In the genomic region with DNA sequence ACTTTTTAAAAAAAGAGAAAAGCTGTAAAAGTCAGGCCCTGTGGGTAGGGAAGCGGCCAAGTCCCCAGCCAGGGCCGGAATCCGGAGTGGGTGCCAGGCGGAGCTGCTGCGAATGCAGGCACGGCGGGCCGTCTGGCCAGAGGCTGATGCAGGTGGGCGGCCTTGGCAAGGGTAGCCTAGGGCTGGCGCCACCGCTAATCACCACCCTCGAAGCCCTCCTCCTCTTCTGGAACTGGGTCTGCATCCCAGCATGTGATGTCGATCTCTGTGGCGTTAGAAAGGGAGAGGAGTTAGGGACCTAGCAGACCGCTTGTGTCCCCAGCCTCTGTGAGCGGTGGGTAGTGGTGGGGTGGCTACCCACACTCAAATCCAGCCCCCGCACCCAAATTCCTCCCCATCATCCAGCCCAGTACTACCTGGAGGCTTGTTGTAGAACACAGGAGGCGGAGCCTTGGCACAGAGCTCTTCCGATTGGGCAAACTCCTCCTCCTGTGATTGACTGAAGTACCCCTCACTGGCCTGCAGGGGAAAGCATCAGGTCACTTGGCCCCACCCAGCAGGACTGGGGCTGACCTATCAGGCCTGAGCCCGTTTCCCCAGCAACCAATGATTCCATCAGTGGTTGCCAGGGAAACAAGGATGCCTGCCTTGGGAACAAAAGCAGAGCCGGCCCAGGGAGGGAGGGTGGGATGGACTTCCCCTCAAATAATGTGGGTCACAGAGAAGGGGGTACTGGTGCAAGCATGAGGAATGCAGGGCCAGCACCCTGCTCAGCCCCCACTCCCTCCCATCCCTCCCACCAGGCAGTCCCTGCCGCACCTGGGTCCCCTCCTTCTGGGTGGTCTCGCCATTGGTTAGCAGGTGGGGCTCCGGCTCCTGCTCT, we compare ENCODE assay signal across 8 cellular contexts. TPM values are rescaled to one million over a fixed set of nuclear protein-coding genes. Genes with fewer than 3 reads are reported as not detected.
DNase-seq lines count a peak whose midpoint lies in the region; ATAC-seq, FAIRE-seq and TF ChIP-seq lines count a peak whose summit lies in the region.

No MANE protein-coding gene starts in this region.

- ATAC-seq in GM21723 (IDR thresholded peaks at IDR 0.05; ENCODE audit: unreplicated experiment), result peak; percentile 36
- peak; percentile 8 for ATAC-seq in activated naive CD8-positive, alpha-beta T cell treated with anti-CD3 and anti-CD28 coated beads, Interleukin-2, amount 10 ng/mL, durations not matched to agents 7 days and 5 days (ENCODE audit: low read depth)
- ATAC-seq in GM19397 (IDR thresholded peaks at IDR 0.05; ENCODE audit: unreplicated experiment), result no peak

- TF ChIP-seq RAD21 in Ishikawa (IDR thresholded peaks at IDR 0.05; ENCODE audit: low read depth), result no peak

- peaks cover 9% of the 10 kb centered on the region for H3K36me3 Mint-ChIP-seq in activated naive CD8-positive, alpha-beta T cell treated with anti-CD3 and anti-CD28 coated beads, Interleukin-2, amount 10 ng/mL, durations not matched to agents 7 days and 5 days

- H3K4me3 ChIP-seq in NT2/D1 (ENCODE audit: insufficient read length, low read depth), result no peak overlapping the region
- H3K4me3 ChIP-seq in parathyroid adenoma (ENCODE audit: low read depth, low read length), result no peak overlapping the region

- FAIRE-seq in G401.6 (lab: Jason Lieb, UNC), result peak; percentile 98

- H3K9me3 Mint-ChIP-seq in activated naive CD8-positive, alpha-beta T cell treated with anti-CD3 and anti-CD28 coated beads, Interleukin-2, amount 10 ng/mL, durations not matched to agents 7 days and 5 days, result no peaks in the 10 kb centered on the region

- peaks cover 59% of the 10 kb centered on the region for H3K36me3 ChIP-seq in NT2/D1 (ENCODE audit: insufficient read depth, insufficient read length, low read length)
- H3K36me3 ChIP-seq in parathyroid adenoma (ENCODE audit: control insufficient read depth, insufficient read depth, low read length), result no peaks in the 10 kb centered on the region

- H3K27ac Mint-ChIP-seq in activated naive CD8-positive, alpha-beta T cell treated with anti-CD3 and anti-CD28 coated beads, Interleukin-2, amount 10 ng/mL, durations not matched to agents 7 days and 5 days, result peak overlapping the region; percentile 34

- peak overlapping the region; percentile 15 for H3K27ac ChIP-seq in parathyroid adenoma

- peaks cover 9% of the 10 kb centered on the region for H3K27me3 ChIP-seq in NT2/D1 (ENCODE audit: insufficient read depth, insufficient read length)
- H3K27me3 ChIP-seq in parathyroid adenoma (ENCODE audit: control insufficient read depth, insufficient read depth, low read length), result peaks cover 4% of the 10 kb centered on the region

- H3K4me1 Mint-ChIP-seq in activated naive CD8-positive, alpha-beta T cell treated with anti-CD3 and anti-CD28 coated beads, Interleukin-2, amount 10 ng/mL, durations not matched to agents 7 days and 5 days, result peaks cover 23% of the 10 kb centered on the region

- no peaks in the 10 kb centered on the region for H3K79me2 ChIP-seq in parathyroid adenoma

- no peak overlapping the region for H2AFZ ChIP-seq in parathyroid adenoma

- no peak for TF ChIP-seq EP300 in Ishikawa (IDR thresholded peaks at IDR 0.05; ENCODE audit: borderline replicate concordance)

- H3K4me3 Mint-ChIP-seq in activated naive CD8-positive, alpha-beta T cell treated with anti-CD3 and anti-CD28 coated beads, Interleukin-2, amount 10 ng/mL, durations not matched to agents 7 days and 5 days, result peak overlapping the region; percentile 10

- peaks cover 3% of the 10 kb centered on the region for H3K4me1 ChIP-seq in NT2/D1 (ENCODE audit: insufficient read depth, insufficient read length)
- peaks cover 8% of the 10 kb centered on the region for H3K4me1 ChIP-seq in parathyroid adenoma

- peak; percentile 96 for DNase-seq in NT2/D1 (ENCODE audit: low read depth, low spot score)
- DNase-seq in activated naive CD8-positive, alpha-beta T cell treated with anti-CD3 and anti-CD28 coated beads, Interleukin-2, amount 10 ng/mL, durations not matched to agents 7 days and 5 days, result no peak
- peak in 41 of 42 donors; percentile 46 to 91 (median 80) for DNase-seq in head of caudate nucleus

- TF ChIP-seq CTCF in parathyroid adenoma (IDR thresholded peaks at IDR 0.05), result peak; percentile 79

- no peak overlapping the region for H3K4me2 ChIP-seq in parathyroid adenoma (ENCODE audit: low read length)

- intact Hi-C loops in head of caudate nucleus (cut with DNase I), result loop anchor here (5.0 kb wide), 1 partner anchor 40 kb away; the partner anchor contains the start of gene PDLIM7

- H3K9me3 ChIP-seq in NT2/D1 (ENCODE audit: insufficient read depth, low read length) (peaks cover 32% of the 10 kb centered on the region; the same call in 1 of the 2 replicates), parathyroid adenoma (ENCODE audit: control insufficient read depth, low read length) (no peaks in the 10 kb centered on the region)

- H3K9ac ChIP-seq in NT2/D1 (ENCODE audit: insufficient read length, low read depth) (no peak overlapping the region), parathyroid adenoma (no peak overlapping the region)

- peaks cover 6% of the 10 kb centered on the region for H3K27me3 Mint-ChIP-seq in activated naive CD8-positive, alpha-beta T cell treated with anti-CD3 and anti-CD28 coated beads, Interleukin-2, amount 10 ng/mL, durations not matched to agents 7 days and 5 days

- POLR2A ChIA-PET in activated naive CD8-positive, alpha-beta T cell treated with anti-CD3 and anti-CD28 coated beads, Interleukin-2, amount 10 ng/mL, durations not matched to agents 7 days and 5 days (lab: Charles Lee), result interaction anchor here (1.0 to 6.8 kb wide), 4 partner anchors 13 to 54 kb away, joined by 5 to 109 read pairs (median 7); partner anchors contain the start of gene PDLIM7

TF ChIP-seq in Ishikawa, 13 proteins besides CTCF, POLR2A, EP300 and RAD21:
- TF ChIP-seq TAF1 (IDR thresholded peaks at IDR 0.05; ENCODE audit: low read depth) (no peak), ZBTB7A (IDR thresholded peaks at IDR 0.05; ENCODE audit: low read depth) (no peak), TCF12 (IDR thresholded peaks at IDR 0.05; ENCODE audit: low read depth) (no peak), CEBPB (IDR thresholded peaks at IDR 0.05) (peak; percentile 21; the same call in 1 of the 2 replicates), YY1 (IDR thresholded peaks at IDR 0.05; ENCODE audit: low read depth) (no peak), EGR1 (IDR thresholded peaks at IDR 0.05) (no peak), CREB1 (IDR thresholded peaks at IDR 0.05; ENCODE audit: low read depth) (no peak), NFIC (IDR thresholded peaks at IDR 0.05) (0 out of 2 replicates have a peak, but pooled peaks have one; percentile 31)
- TF ChIP-seq, protein P1, sequence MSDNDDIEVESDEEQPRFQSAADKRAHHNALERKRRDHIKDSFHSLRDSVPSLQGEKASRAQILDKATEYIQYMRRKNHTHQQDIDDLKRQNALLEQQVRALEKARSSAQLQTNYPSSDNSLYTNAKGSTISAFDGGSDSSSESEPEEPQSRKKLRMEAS (IDR thresholded peaks at IDR 0.05), result no peak
- TF ChIP-seq, protein P2, sequence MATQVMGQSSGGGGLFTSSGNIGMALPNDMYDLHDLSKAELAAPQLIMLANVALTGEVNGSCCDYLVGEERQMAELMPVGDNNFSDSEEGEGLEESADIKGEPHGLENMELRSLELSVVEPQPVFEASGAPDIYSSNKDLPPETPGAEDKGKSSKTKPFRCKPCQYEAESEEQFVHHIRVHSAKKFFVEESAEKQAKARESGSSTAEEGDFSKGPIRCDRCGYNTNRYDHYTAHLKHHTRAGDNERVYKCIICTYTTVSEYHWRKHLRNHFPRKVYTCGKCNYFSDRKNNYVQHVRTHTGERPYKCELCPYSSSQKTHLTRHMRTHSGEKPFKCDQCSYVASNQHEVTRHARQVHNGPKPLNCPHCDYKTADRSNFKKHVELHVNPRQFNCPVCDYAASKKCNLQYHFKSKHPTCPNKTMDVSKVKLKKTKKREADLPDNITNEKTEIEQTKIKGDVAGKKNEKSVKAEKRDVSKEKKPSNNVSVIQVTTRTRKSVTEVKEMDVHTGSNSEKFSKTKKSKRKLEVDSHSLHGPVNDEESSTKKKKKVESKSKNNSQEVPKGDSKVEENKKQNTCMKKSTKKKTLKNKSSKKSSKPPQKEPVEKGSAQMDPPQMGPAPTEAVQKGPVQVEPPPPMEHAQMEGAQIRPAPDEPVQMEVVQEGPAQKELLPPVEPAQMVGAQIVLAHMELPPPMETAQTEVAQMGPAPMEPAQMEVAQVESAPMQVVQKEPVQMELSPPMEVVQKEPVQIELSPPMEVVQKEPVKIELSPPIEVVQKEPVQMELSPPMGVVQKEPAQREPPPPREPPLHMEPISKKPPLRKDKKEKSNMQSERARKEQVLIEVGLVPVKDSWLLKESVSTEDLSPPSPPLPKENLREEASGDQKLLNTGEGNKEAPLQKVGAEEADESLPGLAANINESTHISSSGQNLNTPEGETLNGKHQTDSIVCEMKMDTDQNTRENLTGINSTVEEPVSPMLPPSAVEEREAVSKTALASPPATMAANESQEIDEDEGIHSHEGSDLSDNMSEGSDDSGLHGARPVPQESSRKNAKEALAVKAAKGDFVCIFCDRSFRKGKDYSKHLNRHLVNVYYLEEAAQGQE (IDR thresholded peaks at IDR 0.05; ENCODE audit: low read depth), result no peak
- TF ChIP-seq, protein P3, sequence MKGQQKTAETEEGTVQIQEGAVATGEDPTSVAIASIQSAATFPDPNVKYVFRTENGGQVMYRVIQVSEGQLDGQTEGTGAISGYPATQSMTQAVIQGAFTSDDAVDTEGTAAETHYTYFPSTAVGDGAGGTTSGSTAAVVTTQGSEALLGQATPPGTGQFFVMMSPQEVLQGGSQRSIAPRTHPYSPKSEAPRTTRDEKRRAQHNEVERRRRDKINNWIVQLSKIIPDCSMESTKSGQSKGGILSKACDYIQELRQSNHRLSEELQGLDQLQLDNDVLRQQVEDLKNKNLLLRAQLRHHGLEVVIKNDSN (IDR thresholded peaks at IDR 0.05), result no peak

RNA-seq across cellular contexts. Expression of gene PRR7, which starts 10.9 kb away (rescaled TPM):
- total RNA-seq in activated naive CD8-positive, alpha-beta T cell treated with anti-CD3 and anti-CD28 coated beads, Interleukin-2, amount 10 ng/mL, durations not matched to agents 7 days and 5 days, result 10 to 100 TPM; 10.0 to 10.6 TPM

RNA-seq across cellular contexts. Expression of gene DBN1, which starts 16.0 kb away (rescaled TPM):
- 10 to 100 TPM; 82.5 to 87.0 TPM for total RNA-seq in activated naive CD8-positive, alpha-beta T cell treated with anti-CD3 and anti-CD28 coated beads, Interleukin-2, amount 10 ng/mL, durations not matched to agents 7 days and 5 days

RNA-seq across cellular contexts. Expression of gene GRK6, which starts 31.0 kb away (rescaled TPM):
- total RNA-seq in activated naive CD8-positive, alpha-beta T cell treated with anti-CD3 and anti-CD28 coated beads, Interleukin-2, amount 10 ng/mL, durations not matched to agents 7 days and 5 days, result 100 to 1,000 TPM; 181 to 186 TPM

RNA-seq across cellular contexts. Expression of gene PDLIM7, which starts 39.9 kb away (rescaled TPM):
- 10 to 100 TPM; 51.6 to 60.6 TPM for total RNA-seq in activated naive CD8-positive, alpha-beta T cell treated with anti-CD3 and anti-CD28 coated beads, Interleukin-2, amount 10 ng/mL, durations not matched to agents 7 days and 5 days

RNA-seq across cellular contexts. Expression of gene F12, which starts 48.1 kb away (rescaled TPM):
- 1 to 10 TPM; 2.2 to 2.8 TPM for total RNA-seq in activated naive CD8-positive, alpha-beta T cell treated with anti-CD3 and anti-CD28 coated beads, Interleukin-2, amount 10 ng/mL, durations not matched to agents 7 days and 5 days
